Comparison of ENCODE assay signal across 1 cellular context in genomic region chr9:136187197-136187596, GRCh38.
TF ChIP-seq lines count a peak whose summit lies in the region.

No MANE protein-coding gene starts in this region.

TF ChIP-seq in H1, 55 proteins besides CTCF, POLR2A, EP300 and RAD21:
- TF ChIP-seq SP1 (IDR thresholded peaks at IDR 0.05; ENCODE audit: low read depth, low read length) = no peak
- no peak for TF ChIP-seq SAP30 (IDR thresholded peaks at IDR 0.05; ENCODE audit: insufficient read depth, insufficient replicate concordance, low read length)
- no peak for TF ChIP-seq MAX (IDR thresholded peaks at IDR 0.05)
- no peak for TF ChIP-seq HDAC6 (IDR thresholded peaks at IDR 0.05; ENCODE audit: low read depth, low read length)
- TF ChIP-seq NANOG (IDR thresholded peaks at IDR 0.05; ENCODE audit: insufficient read depth, low read depth, low read length, poor library complexity, severe bottlenecking) = no peak
- no peak for TF ChIP-seq ATF3 (IDR thresholded peaks at IDR 0.05; ENCODE audit: insufficient read depth, low read depth, low read length)
- no peak for TF ChIP-seq CHD1 (IDR thresholded peaks at IDR 0.05; ENCODE audit: low read depth, low read length)
- no peak for TF ChIP-seq CTBP2 (IDR thresholded peaks at IDR 0.05; ENCODE audit: borderline replicate concordance, insufficient read depth, insufficient read length, low read length)
- no peak for TF ChIP-seq JUN (IDR thresholded peaks at IDR 0.05; ENCODE audit: low read depth, low read length)
- TF ChIP-seq POU5F1 (IDR thresholded peaks at IDR 0.05; ENCODE audit: low read depth, low read length) = no peak
- no peak for TF ChIP-seq KDM4A (IDR thresholded peaks at IDR 0.05; ENCODE audit: low read depth, low read length, severe bottlenecking)
- no peak for TF ChIP-seq KDM1A (IDR thresholded peaks at IDR 0.05; ENCODE audit: borderline replicate concordance, low read length)
- TF ChIP-seq CBX5 (IDR thresholded peaks at IDR 0.05; ENCODE audit: low read depth, low read length) = no peak
- TF ChIP-seq ATF2 (IDR thresholded peaks at IDR 0.05; ENCODE audit: low read length) = no peak
- no peak for TF ChIP-seq SIX5 (IDR thresholded peaks at IDR 0.05; ENCODE audit: low read depth, low read length)
- TF ChIP-seq NRF1 (IDR thresholded peaks at IDR 0.05; ENCODE audit: low read depth, low read length) = no peak
